ENCODE assay signal across 8 cellular contexts in the genomic region with DNA sequence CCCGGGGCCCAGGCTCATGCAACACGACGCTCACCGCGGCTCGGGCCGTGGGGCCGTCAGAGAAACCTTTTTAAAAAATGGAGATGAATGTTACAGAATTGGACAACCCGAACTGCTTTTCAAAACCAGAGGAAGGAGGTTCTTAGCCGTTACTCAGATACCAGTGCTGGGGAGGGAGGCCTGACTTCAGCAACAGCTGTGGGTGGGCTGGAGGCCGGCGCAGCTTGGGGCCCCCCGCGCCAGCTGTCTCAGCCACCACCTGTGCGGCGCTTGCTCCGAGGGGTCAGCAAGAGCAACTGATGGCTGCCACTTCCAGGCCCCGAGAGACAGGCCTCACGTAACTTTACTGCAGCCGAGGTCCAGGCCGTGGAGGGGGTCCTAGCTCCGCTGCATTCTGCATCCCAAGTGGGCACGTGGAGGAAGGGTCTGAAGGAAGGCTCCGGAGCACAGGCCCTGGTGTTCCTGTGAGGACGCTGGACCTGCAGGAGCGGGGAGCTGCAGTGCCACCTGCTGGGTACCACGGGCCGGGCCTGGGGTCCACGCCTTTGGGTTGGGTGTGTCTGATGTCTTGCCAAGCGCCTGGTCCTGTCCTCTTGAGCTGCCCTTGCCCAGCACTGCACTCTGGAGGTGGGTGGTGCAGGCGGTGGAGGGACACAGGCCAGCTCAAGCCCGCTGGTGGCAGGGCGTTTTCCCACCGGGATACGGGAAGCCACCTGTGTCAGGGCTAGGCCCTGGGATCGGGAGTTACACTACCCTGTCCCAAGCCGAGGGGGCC. TPM values are rescaled to one million over a fixed set of nuclear protein-coding genes. Genes with fewer than 3 reads are reported as not detected.
DNase-seq lines count a peak whose midpoint lies in the region; ATAC-seq and TF ChIP-seq lines count a peak whose summit lies in the region.

No MANE protein-coding gene starts in this region.

- no peaks in the 10 kb centered on the region for H3K79me2 ChIP-seq in neural progenitor cell (ENCODE audit: low read depth)

- H3K27ac Mint-ChIP-seq in CD8-positive, alpha-beta T cell = no peak overlapping the region
- no peak overlapping the region for H3K27ac Mint-ChIP-seq in activated CD4-positive, alpha-beta T cell treated with anti-CD3 and anti-CD28 coated beads, Interleukin-2, amount 10 ng/mL, durations not matched to agents 7 days and 5 days
- H3K27ac Mint-ChIP-seq in neural progenitor cell = no peak overlapping the region

- POLR2A ChIA-PET in CD8-positive, alpha-beta T cell (lab: Charles Lee) = interaction anchor here (1.3 to 1.7 kb wide), 2 partner anchors 32 to 34 kb away, joined by 3 to 5 read pairs; a partner anchor contains a TSS
- POLR2A ChIA-PET in activated CD4-positive, alpha-beta T cell treated with anti-CD3 and anti-CD28 coated beads, Interleukin-2, amount 10 ng/mL, durations not matched to agents 7 days and 5 days (lab: Charles Lee) = interaction anchor here (0.6 kb wide), 1 partner anchor 94 kb away, joined by 3 read pairs; no protein-coding TSS in a partner anchor

- DNase-seq in CD8-positive, alpha-beta T cell = peak in 6 of 7 experiments; percentile 24 to 66 (median 48)
- peak; percentile 77 for DNase-seq in HuH-7 (ENCODE audit: low spot score)
- peak; percentile 44 for DNase-seq in activated CD4-positive, alpha-beta T cell treated with anti-CD3 and anti-CD28 coated beads, Interleukin-2, amount 10 ng/mL, durations not matched to agents 7 days and 5 days
- peak; percentile 58 to 69 for DNase-seq in erythroblast (lab: John Stamatoyannopoulos, UW)
- DNase-seq in neural progenitor cell (ENCODE audit: low spot score) = peak; percentile 59
- no peak for DNase-seq in NCI-H2171 treated with DMSO at 0.1 percent for 48 hours (lab: John Stamatoyannopoulos, UW)
- DNase-seq in effector CD8-positive, alpha-beta T cell (lab: John Stamatoyannopoulos, UW) = no peak
- no peak for DNase-seq in coronary artery (ENCODE audit: low spot score)

- H3K9me3 ChIP-seq in CD8-positive, alpha-beta T cell (ENCODE audit: low read length) = no peaks in the 10 kb centered on the region
- no peaks in the 10 kb centered on the region for H3K9me3 ChIP-seq in neural progenitor cell (ENCODE audit: low read depth)

- intact Hi-C loops in CD8-positive, alpha-beta T cell (cut with DNase I, micrococcal nuclease) = no loop called here

- H3K27me3 Mint-ChIP-seq in CD8-positive, alpha-beta T cell (ENCODE audit: low read depth) = no peaks in the 10 kb centered on the region
- H3K27me3 Mint-ChIP-seq in activated CD4-positive, alpha-beta T cell treated with anti-CD3 and anti-CD28 coated beads, Interleukin-2, amount 10 ng/mL, durations not matched to agents 7 days and 5 days = no peaks in the 10 kb centered on the region
- peaks cover 6% of the 10 kb centered on the region for H3K27me3 Mint-ChIP-seq in neural progenitor cell (ENCODE audit: insufficient read depth, low read depth)

- CTCF ChIA-PET in CD8-positive, alpha-beta T cell (lab: Charles Lee) = interaction anchor here (1.0 to 4.0 kb wide), 8 partner anchors 12 to 148 kb away, joined by 3 to 24 read pairs (median 6); a partner anchor contains a TSS
- CTCF ChIA-PET in activated CD4-positive, alpha-beta T cell treated with anti-CD3 and anti-CD28 coated beads, Interleukin-2, amount 10 ng/mL, durations not matched to agents 7 days and 5 days (lab: Charles Lee) = interaction anchor here (1.0 to 1.1 kb wide), 3 partner anchors 11 to 143 kb away, joined by 3 to 5 read pairs (median 3); a partner anchor contains a TSS

- peaks cover 71% of the 10 kb centered on the region for H3K36me3 Mint-ChIP-seq in CD8-positive, alpha-beta T cell
- H3K36me3 Mint-ChIP-seq in activated CD4-positive, alpha-beta T cell treated with anti-CD3 and anti-CD28 coated beads, Interleukin-2, amount 10 ng/mL, durations not matched to agents 7 days and 5 days (ENCODE audit: low read depth) = peaks cover 21% of the 10 kb centered on the region
- peaks cover 10% of the 10 kb centered on the region for H3K36me3 Mint-ChIP-seq in neural progenitor cell

- no peaks in the 10 kb centered on the region for H3K4me1 ChIP-seq in CD8-positive, alpha-beta T cell (ENCODE audit: insufficient read depth, low read length)
- no peaks in the 10 kb centered on the region for H3K4me1 ChIP-seq in neural progenitor cell

- H3F3A ChIP-seq in neural progenitor cell (ENCODE audit: low read depth) = peaks cover 15% of the 10 kb centered on the region

- no peaks in the 10 kb centered on the region for H3K27me3 ChIP-seq in CD8-positive, alpha-beta T cell (ENCODE audit: insufficient read depth, low read length)
- no peaks in the 10 kb centered on the region for H3K27me3 ChIP-seq in neural progenitor cell

- no peak overlapping the region for H3K9ac ChIP-seq in neural progenitor cell

- peaks cover under 1% of the 10 kb centered on the region for H3K4me1 Mint-ChIP-seq in CD8-positive, alpha-beta T cell (ENCODE audit: low read depth)
- peaks cover under 1% of the 10 kb centered on the region for H3K4me1 Mint-ChIP-seq in activated CD4-positive, alpha-beta T cell treated with anti-CD3 and anti-CD28 coated beads, Interleukin-2, amount 10 ng/mL, durations not matched to agents 7 days and 5 days
- no peaks in the 10 kb centered on the region for H3K4me1 Mint-ChIP-seq in neural progenitor cell

- ATAC-seq in CD8-positive, alpha-beta T cell = peak; percentile 64

- no peak overlapping the region for H2AFZ ChIP-seq in neural progenitor cell (replicated peaks)

- H3K4me2 ChIP-seq in neural progenitor cell = no peak overlapping the region

- H3K4me3 ChIP-seq in CD8-positive, alpha-beta T cell (ENCODE audit: low read depth, low read length) = no peak overlapping the region
- H3K4me3 ChIP-seq in neural progenitor cell (no peak overlapping the region), coronary artery (no peak overlapping the region)

- no peak overlapping the region for H3K27ac ChIP-seq in CD8-positive, alpha-beta T cell (ENCODE audit: low read depth, low read length)
- no peak overlapping the region for H3K27ac ChIP-seq in neural progenitor cell
- H3K27ac ChIP-seq in coronary artery = no peak overlapping the region

- no peak overlapping the region for H3K4me3 Mint-ChIP-seq in CD8-positive, alpha-beta T cell
- H3K4me3 Mint-ChIP-seq in activated CD4-positive, alpha-beta T cell treated with anti-CD3 and anti-CD28 coated beads, Interleukin-2, amount 10 ng/mL, durations not matched to agents 7 days and 5 days = no peak overlapping the region
- no peak overlapping the region for H3K4me3 Mint-ChIP-seq in neural progenitor cell

- H3K36me3 ChIP-seq in CD8-positive, alpha-beta T cell (ENCODE audit: insufficient read depth, low read length) = peaks cover 42% of the 10 kb centered on the region
- no peaks in the 10 kb centered on the region for H3K36me3 ChIP-seq in neural progenitor cell

- no peaks in the 10 kb centered on the region for H3K9me3 Mint-ChIP-seq in CD8-positive, alpha-beta T cell
- H3K9me3 Mint-ChIP-seq in activated CD4-positive, alpha-beta T cell treated with anti-CD3 and anti-CD28 coated beads, Interleukin-2, amount 10 ng/mL, durations not matched to agents 7 days and 5 days = no peaks in the 10 kb centered on the region
- H3K9me3 Mint-ChIP-seq in neural progenitor cell = no peaks in the 10 kb centered on the region

- TF ChIP-seq CTCF in CD8-positive, alpha-beta T cell (IDR thresholded peaks at IDR 0.05) = peak; percentile 29
- peak; percentile 54 for TF ChIP-seq CTCF in neural progenitor cell (IDR thresholded peaks at IDR 0.05)
- no peak for TF ChIP-seq CTCF in coronary artery (IDR thresholded peaks at IDR 0.05)

- TF ChIP-seq POLR2A in erythroblast (IDR thresholded peaks at IDR 0.05; ENCODE audit: low read length) = no peak

- H4K20me1 ChIP-seq in neural progenitor cell (ENCODE audit: low read depth) = no peaks in the 10 kb centered on the region

RNA-seq across cellular contexts. Expression of a gene that starts 9.8 kb away (rescaled TPM):
- total RNA-seq in CD8-positive, alpha-beta T cell = 10 to 100 TPM; 13.9 to 14.4 TPM
- 10 to 100 TPM; 18.2 to 19.5 TPM for total RNA-seq in activated CD4-positive, alpha-beta T cell treated with anti-CD3 and anti-CD28 coated beads, Interleukin-2, amount 10 ng/mL, durations not matched to agents 7 days and 5 days
- 25.0 and 37.2 TPM in 2 replicates for total RNA-seq in neural progenitor cell (ENCODE audit: low replicate concordance)

RNA-seq across cellular contexts. Expression of a gene that starts 20.9 kb away (rescaled TPM):
- total RNA-seq in CD8-positive, alpha-beta T cell = 1 to 10 TPM; 3.3 to 3.5 TPM
- 10 to 100 TPM; 12.4 to 12.5 TPM for total RNA-seq in activated CD4-positive, alpha-beta T cell treated with anti-CD3 and anti-CD28 coated beads, Interleukin-2, amount 10 ng/mL, durations not matched to agents 7 days and 5 days
- total RNA-seq in neural progenitor cell (ENCODE audit: low replicate concordance) = 32.0 and 35.6 TPM in 2 replicates

RNA-seq across cellular contexts. Expression of a gene that starts 31.8 kb away (rescaled TPM):
- total RNA-seq in CD8-positive, alpha-beta T cell = 10 to 100 TPM; 33.3 to 33.4 TPM
- 10 to 100 TPM; 17.3 to 20.0 TPM for total RNA-seq in activated CD4-positive, alpha-beta T cell treated with anti-CD3 and anti-CD28 coated beads, Interleukin-2, amount 10 ng/mL, durations not matched to agents 7 days and 5 days
- 4.8 and 7.2 TPM in 2 replicates for total RNA-seq in neural progenitor cell (ENCODE audit: low replicate concordance)

RNA-seq across cellular contexts. Expression of a gene that starts 54.7 kb away (rescaled TPM):
- total RNA-seq in CD8-positive, alpha-beta T cell = 10 to 100 TPM; 31.9 to 35.0 TPM
- 10 to 100 TPM; 40.4 to 42.9 TPM for total RNA-seq in activated CD4-positive, alpha-beta T cell treated with anti-CD3 and anti-CD28 coated beads, Interleukin-2, amount 10 ng/mL, durations not matched to agents 7 days and 5 days
- total RNA-seq in neural progenitor cell (ENCODE audit: low replicate concordance) = 18.3 and 28.3 TPM in 2 replicates

Comparison
In these comparisons a context has a peak if more than half of its experiments do, and no peak if none do; other contexts are left out.
1. DNase-seq: peak in CD8-positive, alpha-beta T cell (6 of 7), HuH-7 (single experiment), activated CD4-positive, alpha-beta T cell treated with anti-CD3 and anti-CD28 coated beads, Interleukin-2, amount 10 ng/mL, durations not matched to agents 7 days and 5 days (single experiment), erythroblast (2 of 2) and neural progenitor cell (single experiment); none in NCI-H2171 treated with DMSO at 0.1 percent for 48 hours (single experiment), effector CD8-positive, alpha-beta T cell (single experiment) and coronary artery (single experiment).